ENCODE assay signal across 18 cellular contexts in the genomic region with DNA sequence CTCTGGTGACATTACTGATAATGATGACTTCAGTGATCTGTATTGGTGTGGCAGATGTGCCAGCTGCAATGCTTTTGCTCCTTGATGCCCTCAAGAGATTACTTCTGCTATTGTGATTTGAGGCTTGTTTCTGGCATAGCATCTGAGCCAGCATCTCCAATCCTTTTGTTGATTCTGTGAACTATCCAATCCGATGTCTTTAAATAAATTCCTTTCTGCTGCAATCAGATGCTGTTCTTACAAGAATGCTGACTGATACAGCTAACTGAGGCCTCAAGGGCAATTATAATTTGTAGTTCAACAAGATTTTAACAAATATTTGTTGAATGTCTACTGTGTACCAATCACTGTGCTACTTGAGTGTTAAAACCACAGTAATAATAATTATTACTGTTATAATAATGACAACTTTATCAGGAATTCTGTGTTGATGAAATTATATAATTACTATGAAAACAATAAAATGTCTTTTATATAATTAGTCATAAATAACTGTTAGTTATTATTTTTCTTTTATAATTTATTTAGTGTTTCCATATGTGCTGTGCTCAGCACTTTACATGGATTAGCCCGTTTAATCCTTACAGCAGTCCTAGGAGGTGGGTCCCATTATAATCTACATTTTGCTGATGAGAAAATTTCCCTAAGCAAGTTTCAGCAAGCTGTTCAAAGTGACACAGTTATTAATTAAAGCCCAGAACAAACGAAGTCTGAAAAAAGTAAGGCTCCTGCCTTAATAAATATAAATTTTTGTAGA.
DNase-seq lines count a peak whose midpoint lies in the region; ATAC-seq and TF ChIP-seq lines count a peak whose summit lies in the region.
"Had no signal": no experiment of that assay in that cellular context is flagged by ENCODE, and none has a peak within 500 bp of the region (broad histone marks: within the 10 kb centered on the region; RNA-seq: fewer than 3 reads in every experiment).

No MANE protein-coding gene starts in this region.

- CTCF ChIA-PET in CD8-positive, alpha-beta T cell (lab: Charles Lee), result no interaction called here

- no peak for TF ChIP-seq CTCF in RWPE2 (IDR thresholded peaks at IDR 0.05; ENCODE audit: poor library complexity, severe bottlenecking)
- TF ChIP-seq CTCF in fibroblast of mammary gland (conservative IDR thresholded peaks at IDR 0.05; ENCODE audit: control insufficient read depth, insufficient read depth, low read depth, low read length), result no peak
- TF ChIP-seq CTCF in retinal pigment epithelial cell (conservative IDR thresholded peaks at IDR 0.05; ENCODE audit: low read depth, low read length), result no peak
- no peak for TF ChIP-seq CTCF in CD8-positive, alpha-beta T cell (IDR thresholded peaks at IDR 0.05)

- intact Hi-C loops in CD8-positive, alpha-beta T cell (cut with DNase I, micrococcal nuclease), result no loop called here
- intact Hi-C loops in left colon (cut with DNase I, micrococcal nuclease), result no loop called here

- no peak overlapping the region for H3K27ac Mint-ChIP-seq in CD8-positive, alpha-beta T cell
- H3K27ac Mint-ChIP-seq: activated CD8-positive, alpha-beta memory T cell treated with anti-CD3 and anti-CD28 coated beads, Interleukin-2, amount 10 ng/mL, durations not matched to agents 7 days and 5 days; activated naive CD4-positive, alpha-beta T cell treated with anti-CD3 and anti-CD28 coated beads, Interleukin-2, amount 10 ng/mL, durations not matched to agents 7 days and 5 days; CD4-positive, CD25-positive, alpha-beta regulatory T cell; nephron progenitor cell had no signal

- H3K9me3 ChIP-seq in RWPE2 (ENCODE audit: severe bottlenecking), result no peaks in the 10 kb centered on the region
- no peaks in the 10 kb centered on the region for H3K9me3 ChIP-seq in CD8-positive, alpha-beta T cell (ENCODE audit: low read length)
- H3K9me3 ChIP-seq: sigmoid colon had no signal

- no peaks in the 10 kb centered on the region for H3K27me3 ChIP-seq in RWPE2 (ENCODE audit: insufficient read depth, poor library complexity, severe bottlenecking)
- no peaks in the 10 kb centered on the region for H3K27me3 ChIP-seq in CD8-positive, alpha-beta T cell (ENCODE audit: insufficient read depth, low read length)
- H3K27me3 ChIP-seq: hepatocyte, sigmoid colon had no signal

- H3K4me3 Mint-ChIP-seq in CD8-positive, alpha-beta T cell, result no peak overlapping the region
- H3K4me3 Mint-ChIP-seq: activated CD8-positive, alpha-beta memory T cell treated with anti-CD3 and anti-CD28 coated beads, Interleukin-2, amount 10 ng/mL, durations not matched to agents 7 days and 5 days; activated naive CD4-positive, alpha-beta T cell treated with anti-CD3 and anti-CD28 coated beads, Interleukin-2, amount 10 ng/mL, durations not matched to agents 7 days and 5 days; CD4-positive, CD25-positive, alpha-beta regulatory T cell; nephron progenitor cell had no signal

- ATAC-seq in RWPE2 (ENCODE audit: low read depth) (peak; percentile 44; the same call in 2 of the 3 replicates), GM18858 (IDR thresholded peaks at IDR 0.05; ENCODE audit: unreplicated experiment) (no peak), left colon (no peak)
- no peak for ATAC-seq in CD8-positive, alpha-beta T cell
- ATAC-seq: activated CD8-positive, alpha-beta memory T cell treated with anti-CD3 and anti-CD28 coated beads, Interleukin-2, amount 10 ng/mL, durations not matched to agents 7 days and 5 days; left ventricle myocardium superior; stimulated activated naive CD8-positive, alpha-beta T cell treated with anti-CD3 and anti-CD28 coated beads, Interleukin-15, Interleukin-2, amounts not matched to agents 100 U/mL and 50 U/mL, for 24 hours had no signal

- POLR2A ChIA-PET in CD8-positive, alpha-beta T cell (lab: Charles Lee), result no interaction called here

- H3K4me1 Mint-ChIP-seq in CD8-positive, alpha-beta T cell (ENCODE audit: low read depth), result no peaks in the 10 kb centered on the region
- H3K4me1 Mint-ChIP-seq: activated CD8-positive, alpha-beta memory T cell treated with anti-CD3 and anti-CD28 coated beads, Interleukin-2, amount 10 ng/mL, durations not matched to agents 7 days and 5 days; activated naive CD4-positive, alpha-beta T cell treated with anti-CD3 and anti-CD28 coated beads, Interleukin-2, amount 10 ng/mL, durations not matched to agents 7 days and 5 days; CD4-positive, CD25-positive, alpha-beta regulatory T cell; nephron progenitor cell had no signal

- H3K4me3 ChIP-seq in RWPE2 (ENCODE audit: severe bottlenecking), result no peak overlapping the region
- H3K4me3 ChIP-seq in fibroblast of mammary gland (ENCODE audit: control insufficient read depth, low read depth, low read length), result no peak overlapping the region
- H3K4me3 ChIP-seq in retinal pigment epithelial cell (ENCODE audit: low read length), result no peak overlapping the region
- no peak overlapping the region for H3K4me3 ChIP-seq in CD8-positive, alpha-beta T cell (ENCODE audit: low read depth, low read length)
- H3K4me3 ChIP-seq: GM23248, hepatocyte, sigmoid colon had no signal

- no peaks in the 10 kb centered on the region for H3K27me3 Mint-ChIP-seq in CD8-positive, alpha-beta T cell (ENCODE audit: low read depth)
- H3K27me3 Mint-ChIP-seq: activated CD8-positive, alpha-beta memory T cell treated with anti-CD3 and anti-CD28 coated beads, Interleukin-2, amount 10 ng/mL, durations not matched to agents 7 days and 5 days; activated naive CD4-positive, alpha-beta T cell treated with anti-CD3 and anti-CD28 coated beads, Interleukin-2, amount 10 ng/mL, durations not matched to agents 7 days and 5 days had no signal

- H3K36me3 Mint-ChIP-seq in CD8-positive, alpha-beta T cell, result no peaks in the 10 kb centered on the region
- H3K36me3 Mint-ChIP-seq: activated CD8-positive, alpha-beta memory T cell treated with anti-CD3 and anti-CD28 coated beads, Interleukin-2, amount 10 ng/mL, durations not matched to agents 7 days and 5 days; activated naive CD4-positive, alpha-beta T cell treated with anti-CD3 and anti-CD28 coated beads, Interleukin-2, amount 10 ng/mL, durations not matched to agents 7 days and 5 days; CD4-positive, CD25-positive, alpha-beta regulatory T cell had no signal

- peaks cover 7% of the 10 kb centered on the region for H3K9me3 Mint-ChIP-seq in CD8-positive, alpha-beta T cell
- H3K9me3 Mint-ChIP-seq: nephron progenitor cell had no signal

- DNase-seq in HS-27A (ENCODE audit: low read depth), result peak; percentile 67
- no peak for DNase-seq in RWPE2 (ENCODE audit: low spot score)
- DNase-seq in fibroblast of mammary gland (ENCODE audit: low read depth), result peak; percentile 1
- DNase-seq in retinal pigment epithelial cell (ENCODE audit: low read depth), result peak; percentile 68
- DNase-seq in CD8-positive, alpha-beta T cell, result no peak
- DNase-seq in left colon, result no peak
- DNase-seq in SIG-M5 (lab: John Stamatoyannopoulos, UW), result no peak
- DNase-seq: activated CD8-positive, alpha-beta memory T cell treated with anti-CD3 and anti-CD28 coated beads, Interleukin-2, amount 10 ng/mL, durations not matched to agents 7 days and 5 days; activated naive CD4-positive, alpha-beta T cell treated with anti-CD3 and anti-CD28 coated beads, Interleukin-2, amount 10 ng/mL, durations not matched to agents 7 days and 5 days; CD4-positive, CD25-positive, alpha-beta regulatory T cell; GM23248; left ventricle myocardium superior; NCI-H2029 treated with DMSO at 0.1 percent for 48 hours; nephron progenitor cell; sigmoid colon; stimulated activated naive CD8-positive, alpha-beta T cell treated with anti-CD3 and anti-CD28 coated beads, Interleukin-15, Interleukin-2, amounts not matched to agents 100 U/mL and 50 U/mL, for 24 hours had no signal

- no peaks in the 10 kb centered on the region for H3K36me3 ChIP-seq in RWPE2 (ENCODE audit: low read depth)
- no peaks in the 10 kb centered on the region for H3K36me3 ChIP-seq in CD8-positive, alpha-beta T cell (ENCODE audit: insufficient read depth, low read length)
- H3K36me3 ChIP-seq: sigmoid colon had no signal

- peaks cover 24% of the 10 kb centered on the region for H3K4me1 ChIP-seq in RWPE2 (ENCODE audit: insufficient read depth, poor library complexity, severe bottlenecking)
- H3K4me1 ChIP-seq in CD8-positive, alpha-beta T cell (ENCODE audit: insufficient read depth, low read length), result no peaks in the 10 kb centered on the region
- H3K4me1 ChIP-seq: sigmoid colon had no signal

- peak overlapping the region; percentile 24 for H3K27ac ChIP-seq in RWPE2 (ENCODE audit: poor library complexity, severe bottlenecking)
- no peak overlapping the region for H3K27ac ChIP-seq in CD8-positive, alpha-beta T cell (ENCODE audit: low read depth, low read length)
- H3K27ac ChIP-seq: GM23248, hepatocyte, sigmoid colon had no signal

Comparison
In these comparisons a context has a peak if more than half of its experiments do, and no peak if none do; other contexts are left out.
1. DNase-seq: peak in HS-27A (single experiment), fibroblast of mammary gland (single experiment) and retinal pigment epithelial cell (single experiment); none in RWPE2 (single experiment), CD8-positive, alpha-beta T cell (0 of 7), left colon (0 of 2) and SIG-M5 (single experiment).